In the genomic region with DNA sequence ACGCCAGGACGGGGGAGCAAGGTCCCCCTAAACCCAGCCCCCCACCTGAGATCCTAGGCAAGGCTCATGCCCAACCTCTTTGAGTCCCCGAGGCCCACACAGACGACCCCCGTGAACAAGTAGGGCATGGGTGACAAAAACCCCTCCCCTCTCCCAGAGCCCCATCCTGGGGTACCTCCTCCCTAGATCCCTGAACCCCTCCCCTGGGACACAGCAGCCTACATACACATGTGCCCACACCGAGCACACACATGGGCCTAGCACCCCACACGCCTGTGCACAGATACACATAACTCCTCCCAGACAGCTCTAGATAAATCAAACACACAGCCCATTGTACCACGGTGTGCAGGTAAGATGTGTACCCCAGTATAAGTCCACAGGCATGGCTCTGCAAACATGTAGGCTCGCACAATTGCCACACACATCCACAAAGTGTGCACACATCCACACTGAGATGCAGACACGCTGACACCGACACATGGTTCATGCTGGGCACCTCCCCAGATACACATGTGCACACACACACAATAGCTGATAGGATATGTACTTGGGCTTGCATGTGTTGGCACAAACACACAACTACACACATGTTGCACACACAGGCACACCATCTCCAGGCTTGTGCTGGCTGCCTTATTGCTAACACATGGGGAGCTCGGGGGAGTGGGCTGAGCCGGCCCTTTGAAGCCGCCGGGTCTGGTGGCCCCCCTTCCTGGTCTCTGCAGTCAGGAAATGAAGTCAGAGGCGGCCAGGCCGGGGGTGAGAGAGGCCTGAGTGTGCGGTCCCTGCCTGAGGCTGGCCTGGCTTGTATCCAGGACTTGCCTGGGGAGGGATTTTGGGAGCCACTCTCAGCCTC, we compare ENCODE assay signal across 11 cellular contexts.
A peak's percentile ranks its signal among the peaks of the same experiment; 100 is the strongest.
DNase-seq lines count a peak whose midpoint lies in the region; ATAC-seq and TF ChIP-seq lines count a peak whose summit lies in the region.
"Had no signal": no experiment of that assay in that cellular context is flagged by ENCODE, and none has a peak within 500 bp of the region (broad histone marks: within the 10 kb centered on the region; RNA-seq: fewer than 3 reads in every experiment).

No MANE protein-coding gene starts in this region.

- peaks cover 18% of the 10 kb centered on the region for H3K4me1 ChIP-seq in OCI-LY3 (ENCODE audit: low read length)

- H3K36me3 Mint-ChIP-seq in nephron (ENCODE audit: low read depth) = peaks cover 28% of the 10 kb centered on the region

- peak overlapping the region; percentile 99 for H3K27ac Mint-ChIP-seq in nephron

- H3K27me3 ChIP-seq in OCI-LY3 (ENCODE audit: low read depth, low read length) = no peaks in the 10 kb centered on the region

- H3K4me3 ChIP-seq in OCI-LY3 (ENCODE audit: low read length) = peak overlapping the region; percentile 71
- no peak overlapping the region for H3K4me3 ChIP-seq in epithelial cell of esophagus (ENCODE audit: low read length)

- H3K4me3 Mint-ChIP-seq in nephron = peak overlapping the region; percentile 51 to 80 (median 71)

- no peak overlapping the region; the same call in 1 of the 2 replicates for H2AFZ ChIP-seq in OCI-LY3 (ENCODE audit: low read depth, low read length)

- H3K9ac ChIP-seq in OCI-LY3 (ENCODE audit: low read length) = peak overlapping the region; percentile 62; the same call in 1 of the 2 replicates
- H3K9ac ChIP-seq: KMS-11 had no signal

- no peaks in the 10 kb centered on the region for H3K36me3 ChIP-seq in OCI-LY3 (replicated peaks; ENCODE audit: low read depth, low read length)

- H4K20me1 ChIP-seq in OCI-LY3 (ENCODE audit: insufficient read depth, low read length) = no peaks in the 10 kb centered on the region

- H3K27ac ChIP-seq in OCI-LY3 (ENCODE audit: low read length) = no peak overlapping the region
- H3K27ac ChIP-seq: KMS-11 had no signal

- peaks cover 3% of the 10 kb centered on the region for H3K27me3 Mint-ChIP-seq in nephron (ENCODE audit: low read depth)

- TF ChIP-seq CTCF in OCI-LY3 (IDR thresholded peaks at IDR 0.05; ENCODE audit: low read depth, low read length) (no peak), epithelial cell of esophagus (IDR thresholded peaks at IDR 0.05; ENCODE audit: insufficient read depth, low read depth, low read length, missing control alignments) (no peak), nephron (IDR thresholded peaks at IDR 0.05; ENCODE audit: unreplicated experiment in 3 of 3) (no peak)

- no peaks in the 10 kb centered on the region for H3K9me3 ChIP-seq in OCI-LY3 (ENCODE audit: insufficient read depth, low read length)

- peak; percentile 82 for DNase-seq in EL
- DNase-seq in epithelial cell of esophagus (ENCODE audit: low read depth) = peak; percentile 27
- DNase-seq in cerebellar nuclear complex (lab: John Stamatoyannopoulos, UW) = no peak
- no peak for DNase-seq in NCI-H2227 treated with DMSO at 0.1 percent for 48 hours (lab: John Stamatoyannopoulos, UW)
- no peak for DNase-seq in NCI-H1694 treated with DMSO at 0.1 percent for 48 hours (lab: John Stamatoyannopoulos, UW)
- DNase-seq: Calu3, T1000 had no signal

- peaks cover 48% of the 10 kb centered on the region for H3K4me1 Mint-ChIP-seq in nephron

- no peaks in the 10 kb centered on the region for H3K9me3 Mint-ChIP-seq in nephron

- no peak for ATAC-seq in GM21619 (IDR thresholded peaks at IDR 0.05; ENCODE audit: unreplicated experiment)

- H3K4me2 ChIP-seq in OCI-LY3 (ENCODE audit: low read length) = peak overlapping the region; percentile 69
- H3K4me2 ChIP-seq: KMS-11 had no signal

- H3K79me2 ChIP-seq in OCI-LY3 (ENCODE audit: low read length) = no peaks in the 10 kb centered on the region

Comparison
In these comparisons a context has a peak if more than half of its experiments do, and no peak if none do; other contexts are left out.
1. DNase-seq: peak in EL (single experiment) and epithelial cell of esophagus (single experiment); none in cerebellar nuclear complex (0 of 2), NCI-H2227 treated with DMSO at 0.1 percent for 48 hours (single experiment) and NCI-H1694 treated with DMSO at 0.1 percent for 48 hours (single experiment).